In genomic region chr14:61102549-61103466, GRCh38 we compare ENCODE assay signal across 11 cellular contexts.
DNase-seq lines count a peak whose midpoint lies in the region; ATAC-seq and TF ChIP-seq lines count a peak whose summit lies in the region.
"Had no signal": no experiment of that assay in that cellular context is flagged by ENCODE, and none has a peak within 500 bp of the region (broad histone marks: within the 10 kb centered on the region; RNA-seq: fewer than 3 reads in every experiment).

No MANE protein-coding gene starts in this region.

- no peak overlapping the region for H3K4me3 Mint-ChIP-seq in CD4-positive, alpha-beta memory T cell
- H3K4me3 Mint-ChIP-seq in glutamatergic neuron (ENCODE audit: unreplicated experiment) = no peak overlapping the region

- WGBS in psoas muscle, 3 donors = 79 to 85% (median 83%) methylated on average over 10 of the region's 10 CpGs

- no peaks in the 10 kb centered on the region for H3K36me3 ChIP-seq in psoas muscle (ENCODE audit: insufficient read depth in 1 of 2, low read depth in 1 of 2)
- no peaks in the 10 kb centered on the region for H3K36me3 ChIP-seq in CD4-positive, alpha-beta memory T cell (ENCODE audit: insufficient read depth, low read length)

- POLR2A ChIA-PET in CD4-positive, alpha-beta memory T cell (lab: Charles Lee; ENCODE audit: partially characterized antibody) = no interaction called here

- H3K27me3 Mint-ChIP-seq in CD4-positive, alpha-beta memory T cell = no peaks in the 10 kb centered on the region
- no peaks in the 10 kb centered on the region for H3K27me3 Mint-ChIP-seq in glutamatergic neuron (ENCODE audit: unreplicated experiment)

- H3K4me3 ChIP-seq in LNCaP clone FGC (ENCODE audit: low read depth, low read length) = no peak overlapping the region
- no peak overlapping the region for H3K4me3 ChIP-seq in coronary artery
- no peak overlapping the region for H3K4me3 ChIP-seq in psoas muscle
- H3K4me3 ChIP-seq in CD4-positive, alpha-beta memory T cell (ENCODE audit: low read length in 2 of 2) = no peak overlapping the region

- peaks cover 4 to 12% (median 6%) of the 10 kb centered on the region in 8 donors for H3K9me3 Mint-ChIP-seq in CD4-positive, alpha-beta memory T cell
- peaks cover 2% of the 10 kb centered on the region for H3K9me3 Mint-ChIP-seq in glutamatergic neuron (ENCODE audit: unreplicated experiment)

- H3K9me3 ChIP-seq in psoas muscle = no peaks in the 10 kb centered on the region
- no peaks in the 10 kb centered on the region for H3K9me3 ChIP-seq in CD4-positive, alpha-beta memory T cell (ENCODE audit: control insufficient read depth in 1 of 2, low read length in 2 of 2)

- TF ChIP-seq CTCF in LNCaP clone FGC (IDR thresholded peaks at IDR 0.05; ENCODE audit: control insufficient read depth, extremely low read depth, insufficient read depth) (no peak), coronary artery (IDR thresholded peaks at IDR 0.05) (no peak), psoas muscle (IDR thresholded peaks at IDR 0.05) (no peak), glutamatergic neuron (IDR thresholded peaks at IDR 0.05; ENCODE audit: partially characterized antibody, unreplicated experiment) (no peak)

- CTCF ChIA-PET in CD4-positive, alpha-beta memory T cell (lab: Charles Lee; ENCODE audit: partially characterized antibody) = no interaction called here

- H3K27me3 ChIP-seq in psoas muscle (ENCODE audit: insufficient read depth in 3 of 3, low read length in 2 of 3) = no peaks in the 10 kb centered on the region
- H3K27me3 ChIP-seq in CD4-positive, alpha-beta memory T cell (ENCODE audit: insufficient read depth, low read length) = no peaks in the 10 kb centered on the region

- peak; percentile 65 for DNase-seq in LNCaP clone FGC (ENCODE audit: low read depth)
- no peak for DNase-seq in coronary artery (ENCODE audit: low spot score)
- no peak for DNase-seq in psoas muscle
- no peak for DNase-seq in stimulated activated CD4-positive, alpha-beta T cell treated with anti-CD3 and anti-CD28 coated beads, Interleukin-4, amount 100 ng/mL, for 24 hours
- DNase-seq in CD4-positive, alpha-beta memory T cell = no peak
- DNase-seq in glutamatergic neuron = no peak
- DNase-seq: activated CD4-positive, CD25-positive, alpha-beta regulatory T cell treated with anti-CD3 and anti-CD28 coated beads, Interleukin-2, amount 50 U/mL, for 72 hours; effector CD4-positive, alpha-beta T cell; NCI-H2171 treated with DMSO at 0.1 percent for 48 hours had no signal

- peaks cover 4 to 17% of the 10 kb centered on the region in 2 donors for H3K36me3 Mint-ChIP-seq in CD4-positive, alpha-beta memory T cell
- no peaks in the 10 kb centered on the region for H3K36me3 Mint-ChIP-seq in glutamatergic neuron (ENCODE audit: unreplicated experiment)

- intact Hi-C loops in psoas muscle (cut with DNase I) = no loop called here
- intact Hi-C loops in CD4-positive, alpha-beta memory T cell (cut with micrococcal nuclease) = no loop called here

- no peak overlapping the region for H3K27ac Mint-ChIP-seq in CD4-positive, alpha-beta memory T cell
- H3K27ac Mint-ChIP-seq in glutamatergic neuron (ENCODE audit: unreplicated experiment) = no peak overlapping the region

- H3K4me1 Mint-ChIP-seq in CD4-positive, alpha-beta memory T cell = no peaks in the 10 kb centered on the region
- peaks cover 3% of the 10 kb centered on the region for H3K4me1 Mint-ChIP-seq in glutamatergic neuron (ENCODE audit: low read depth, unreplicated experiment)

- ATAC-seq in GM21526 (IDR thresholded peaks at IDR 0.05; ENCODE audit: low FRiP score, unreplicated experiment) = peak; percentile 38
- peak; percentile 6 to 28 (median 13) for ATAC-seq in psoas muscle
- ATAC-seq in HG02870 (IDR thresholded peaks at IDR 0.05; ENCODE audit: unreplicated experiment) = no peak

- peak overlapping the region; percentile 63 to 86 for H3K27ac ChIP-seq in coronary artery
- H3K27ac ChIP-seq in psoas muscle = peak overlapping the region; percentile 79
- no peak overlapping the region for H3K27ac ChIP-seq in CD4-positive, alpha-beta memory T cell (ENCODE audit: low read depth, low read length)

- peaks cover 46% of the 10 kb centered on the region for H3K4me1 ChIP-seq in psoas muscle
- H3K4me1 ChIP-seq in CD4-positive, alpha-beta memory T cell (ENCODE audit: insufficient read depth, low read length) = no peaks in the 10 kb centered on the region
